23 cellular contexts compared by ENCODE assay signal in the genomic region with DNA sequence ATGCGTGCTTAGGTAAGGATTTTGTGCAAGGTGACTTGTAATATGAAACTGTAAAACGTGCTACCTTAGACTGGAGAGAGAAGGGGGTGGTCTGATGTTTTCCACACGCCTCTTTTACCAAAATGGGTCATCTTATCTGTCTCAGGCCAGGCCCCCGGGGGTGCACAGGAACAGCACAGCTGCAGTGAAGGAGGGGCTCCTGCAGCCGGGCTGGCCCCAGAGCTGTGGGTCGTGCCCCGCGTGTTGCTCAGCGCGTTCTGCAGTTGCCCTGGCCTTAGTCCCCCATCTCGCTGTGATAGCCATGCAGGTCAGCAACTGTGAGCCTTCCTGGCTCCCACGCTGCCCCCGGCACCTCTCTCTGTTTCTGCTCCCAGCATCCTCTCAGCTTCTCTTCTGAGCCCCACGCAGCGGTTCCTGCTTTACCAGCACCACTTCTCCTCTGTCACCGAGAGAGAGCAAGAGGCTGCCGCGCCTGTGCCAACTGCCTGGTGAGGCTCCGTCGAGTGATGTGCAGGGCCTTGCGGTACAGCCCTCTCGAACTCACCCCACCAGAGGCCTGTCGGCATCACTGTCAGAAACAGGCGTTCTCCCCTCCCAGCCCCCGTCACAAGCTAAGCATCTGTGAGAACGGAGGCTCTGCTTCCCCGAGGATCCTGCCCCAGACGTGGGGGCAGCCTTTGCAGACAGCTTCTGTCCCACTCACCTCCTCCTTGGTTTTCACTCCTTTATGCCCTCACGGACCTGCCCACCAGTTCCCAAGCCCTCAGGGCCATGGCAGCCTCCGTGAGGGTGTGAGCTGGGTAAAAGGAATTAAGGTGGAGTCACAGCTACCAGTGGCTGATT.
DNase-seq lines count a peak whose midpoint lies in the region; ATAC-seq and TF ChIP-seq lines count a peak whose summit lies in the region.
"Had no signal": no experiment of that assay in that cellular context is flagged by ENCODE, and none has a peak within 500 bp of the region (broad histone marks: within the 10 kb centered on the region; RNA-seq: fewer than 3 reads in every experiment).

No MANE protein-coding gene starts in this region.

- H3K4me3 ChIP-seq in neuronal stem cell (ENCODE audit: low read length in 2 of 2): no peak overlapping the region
- H3K4me3 ChIP-seq: colonic mucosa, esophagus muscularis mucosa, left lung had no signal

- no peak overlapping the region for H2BK15ac ChIP-seq in neuronal stem cell (ENCODE audit: low read length)

- ATAC-seq in left cardiac atrium: no peak
- no peak for ATAC-seq in WTC11
- ATAC-seq in stimulated activated naive CD8-positive, alpha-beta T cell treated with anti-CD3 and anti-CD28 coated beads, Interleukin-15, amount 100 ng/mL, for 72 hours: no peak
- ATAC-seq: activated CD8-positive, alpha-beta T cell treated with anti-CD3 and anti-CD28 coated beads for 36 hours; effector memory CD8-positive, alpha-beta T cell; left lung had no signal

- peaks cover 18 to 19% of the 10 kb centered on the region in 2 donors for H3K4me1 ChIP-seq in neuronal stem cell (ENCODE audit: control insufficient read depth in 2 of 2, insufficient read depth in 1 of 2, low read depth in 1 of 2, low read length in 2 of 2)
- H3K4me1 ChIP-seq: colonic mucosa had no signal

- H3K4me2 ChIP-seq in neuronal stem cell (ENCODE audit: insufficient read depth, low read length, poor library complexity, severe bottlenecking): no peak overlapping the region

- no peak for TF ChIP-seq CTCF in WTC11 (IDR thresholded peaks at IDR 0.05)

- peak overlapping the region; percentile 25 for H3K14ac ChIP-seq in neuronal stem cell (ENCODE audit: low read length)

- H3K9me3 ChIP-seq in neuronal stem cell (replicated peaks in 1 of 2; ENCODE audit: control insufficient read depth in 2 of 2, insufficient read depth in 1 of 2, low read depth in 1 of 2, low read length in 2 of 2): no peaks in the 10 kb centered on the region
- H3K9me3 ChIP-seq: colonic mucosa, esophagus muscularis mucosa, left lung had no signal

- POLR2A ChIA-PET in WTC11 (lab: Charles Lee): no interaction called here

- H3K79me1 ChIP-seq in neuronal stem cell (ENCODE audit: low read depth, low read length): no peaks in the 10 kb centered on the region

- H2AFZ ChIP-seq in neuronal stem cell (ENCODE audit: low read length): no peak overlapping the region

- CTCF ChIA-PET in WTC11 (lab: Charles Lee): interaction anchor here (1.5 to 4.1 kb wide), 3 partner anchors 7 to 19 kb away, joined by 5 to 40 read pairs (median 9); no protein-coding TSS in a partner anchor

- WGBS in neuronal stem cell (ENCODE audit: extremely low coverage in 2 of 2, insufficient read length in 2 of 2, insufficient replicate concordance in 1 of 2), 2 donors: no CpG with 5 or more reads among the region's 30 CpGs

- peak overlapping the region; percentile 35 for H3K27ac Mint-ChIP-seq in WTC11
- peak overlapping the region in 1 of 2 donors; percentile 48 for H3K27ac Mint-ChIP-seq in stimulated activated naive CD8-positive, alpha-beta T cell treated with anti-CD3 and anti-CD28 coated beads, Interleukin-15, amount 100 ng/mL, for 72 hours
- H3K27ac Mint-ChIP-seq: activated CD8-positive, alpha-beta T cell treated with anti-CD3 and anti-CD28 coated beads for 36 hours; activated naive CD4-positive, alpha-beta T cell treated with anti-CD3 and anti-CD28 coated beads for 36 hours; effector memory CD8-positive, alpha-beta T cell had no signal

- no peaks in the 10 kb centered on the region for H3K27me3 ChIP-seq in neuronal stem cell (ENCODE audit: control insufficient read depth in 3 of 3, insufficient read depth in 3 of 3, low read depth in 1 of 3, low read length in 3 of 3)
- H3K27me3 ChIP-seq: colonic mucosa, esophagus muscularis mucosa, left lung had no signal

- no peak overlapping the region for H2BK5ac ChIP-seq in neuronal stem cell (ENCODE audit: low read length)

- H3K4me1 Mint-ChIP-seq in WTC11: 0 out of 2 replicates have a peak, but pooled peaks cover 2% of the 10 kb centered on the region
- peaks cover 22% of the 10 kb centered on the region for H3K4me1 Mint-ChIP-seq in stimulated activated naive CD8-positive, alpha-beta T cell treated with anti-CD3 and anti-CD28 coated beads, Interleukin-15, amount 100 ng/mL, for 72 hours

- H3K23ac ChIP-seq in neuronal stem cell (ENCODE audit: low read depth, low read length, poor library complexity): peak overlapping the region; percentile 57

- H3K36me3 ChIP-seq in neuronal stem cell (replicated peaks in 1 of 2; ENCODE audit: control insufficient read depth in 2 of 2, insufficient read depth in 2 of 2, low read length in 2 of 2): no peaks in the 10 kb centered on the region
- H3K36me3 ChIP-seq: colonic mucosa had no signal

- no peak overlapping the region for H4K91ac ChIP-seq in neuronal stem cell (ENCODE audit: low read depth, low read length, poor library complexity)

- H2AK5ac ChIP-seq in neuronal stem cell (ENCODE audit: low read depth, low read length): peak overlapping the region; percentile 52

- H4K8ac ChIP-seq in neuronal stem cell (ENCODE audit: low read depth, low read length): no peak overlapping the region

- peak overlapping the region; percentile 59 for H3K18ac ChIP-seq in neuronal stem cell (ENCODE audit: low read length)

- H3K27ac ChIP-seq in neuronal stem cell (replicated peaks; ENCODE audit: low read length): no peak overlapping the region
- H3K27ac ChIP-seq: C4-2B, colonic mucosa, left lung had no signal

- no peak overlapping the region for H2BK12ac ChIP-seq in neuronal stem cell (ENCODE audit: low read length)

- H3K4me3 Mint-ChIP-seq in WTC11: no peak overlapping the region
- H3K4me3 Mint-ChIP-seq in stimulated activated naive CD8-positive, alpha-beta T cell treated with anti-CD3 and anti-CD28 coated beads, Interleukin-15, amount 100 ng/mL, for 72 hours: no peak overlapping the region
- H3K4me3 Mint-ChIP-seq: activated CD8-positive, alpha-beta T cell treated with anti-CD3 and anti-CD28 coated beads for 36 hours; activated naive CD4-positive, alpha-beta T cell treated with anti-CD3 and anti-CD28 coated beads for 36 hours; effector memory CD8-positive, alpha-beta T cell; immature natural killer cell had no signal

- peak overlapping the region; percentile 72 for H3K9ac ChIP-seq in neuronal stem cell (ENCODE audit: low read depth, low read length, poor library complexity)

- H2BK120ac ChIP-seq in neuronal stem cell (ENCODE audit: low read depth, low read length): no peak overlapping the region

- DNase-seq in cardiac septum (ENCODE audit: low spot score): peak; percentile 62
- no peak for DNase-seq in left cardiac atrium
- no peak for DNase-seq in WTC11 (ENCODE audit: low spot score)
- no peak for DNase-seq in neuronal stem cell (ENCODE audit: low spot score)
- DNase-seq in ureter (ENCODE audit: low spot score): peak; percentile 37
- no peak for DNase-seq in stimulated activated naive CD8-positive, alpha-beta T cell treated with anti-CD3 and anti-CD28 coated beads, Interleukin-15, amount 100 ng/mL, for 72 hours
- no peak for DNase-seq in stimulated activated naive CD4-positive, alpha-beta T cell treated with Interleukin-2 at 50 U/mL for 16 hours (lab: John Stamatoyannopoulos, UW)
- no peak for DNase-seq in stimulated activated CD4-positive, alpha-beta T cell treated with anti-CD3 and anti-CD28 coated beads, Interleukin-15, amount 100 ng/mL, for 24 hours
- DNase-seq: activated CD8-positive, alpha-beta T cell treated with anti-CD3 and anti-CD28 coated beads for 36 hours; activated naive CD4-positive, alpha-beta T cell treated with anti-CD3 and anti-CD28 coated beads for 36 hours; Calu3; colonic mucosa; effector memory CD8-positive, alpha-beta T cell; hippocampal formation; immature natural killer cell; NCI-H1105; NCI-H2029; NCI-H446; Right ventricle myocardium superior; SW 1271 had no signal

- no peaks in the 10 kb centered on the region for H3K36me3 Mint-ChIP-seq in WTC11

- H3K27me3 Mint-ChIP-seq in WTC11 (ENCODE audit: low read depth): no peaks in the 10 kb centered on the region
- no peaks in the 10 kb centered on the region for H3K27me3 Mint-ChIP-seq in stimulated activated naive CD8-positive, alpha-beta T cell treated with anti-CD3 and anti-CD28 coated beads, Interleukin-15, amount 100 ng/mL, for 72 hours
- H3K27me3 Mint-ChIP-seq: activated CD8-positive, alpha-beta T cell treated with anti-CD3 and anti-CD28 coated beads for 36 hours; effector memory CD8-positive, alpha-beta T cell had no signal

- intact Hi-C loops in cardiac septum (cut with DNase I) (no loop called here), left cardiac atrium (cut with DNase I) (no loop called here)

- H3K4ac ChIP-seq in neuronal stem cell (ENCODE audit: low read length): no peak overlapping the region

- H3K9me3 Mint-ChIP-seq in WTC11: no peaks in the 10 kb centered on the region
- H3K9me3 Mint-ChIP-seq in stimulated activated naive CD8-positive, alpha-beta T cell treated with anti-CD3 and anti-CD28 coated beads, Interleukin-15, amount 100 ng/mL, for 72 hours: no peaks in the 10 kb centered on the region
- H3K9me3 Mint-ChIP-seq: activated CD8-positive, alpha-beta T cell treated with anti-CD3 and anti-CD28 coated beads for 36 hours; activated naive CD4-positive, alpha-beta T cell treated with anti-CD3 and anti-CD28 coated beads for 36 hours; effector memory CD8-positive, alpha-beta T cell; immature natural killer cell had no signal

TF ChIP-seq in WTC11, 78 proteins besides CTCF, POLR2A, EP300 and RAD21 (continues in another document):
- TF ChIP-seq PRRX2 (CRISPR knock-in tag; IDR thresholded peaks at IDR 0.05): no peak
- TF ChIP-seq, protein P1, sequence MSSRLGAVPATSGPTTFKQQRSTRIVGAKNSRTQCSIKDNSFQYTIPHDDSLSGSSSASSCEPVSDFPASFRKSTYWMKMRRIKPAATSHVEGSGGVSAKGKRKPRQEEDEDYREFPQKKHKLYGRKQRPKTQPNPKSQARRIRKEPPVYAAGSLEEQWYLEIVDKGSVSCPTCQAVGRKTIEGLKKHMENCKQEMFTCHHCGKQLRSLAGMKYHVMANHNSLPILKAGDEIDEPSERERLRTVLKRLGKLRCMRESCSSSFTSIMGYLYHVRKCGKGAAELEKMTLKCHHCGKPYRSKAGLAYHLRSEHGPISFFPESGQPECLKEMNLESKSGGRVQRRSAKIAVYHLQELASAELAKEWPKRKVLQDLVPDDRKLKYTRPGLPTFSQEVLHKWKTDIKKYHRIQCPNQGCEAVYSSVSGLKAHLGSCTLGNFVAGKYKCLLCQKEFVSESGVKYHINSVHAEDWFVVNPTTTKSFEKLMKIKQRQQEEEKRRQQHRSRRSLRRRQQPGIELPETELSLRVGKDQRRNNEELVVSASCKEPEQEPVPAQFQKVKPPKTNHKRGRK (CRISPR knock-in tag; IDR thresholded peaks at IDR 0.05; ENCODE audit: borderline replicate concordance): no peak
- no peak for TF ChIP-seq ZNF219 (CRISPR knock-in tag; IDR thresholded peaks at IDR 0.05; ENCODE audit: borderline replicate concordance)
- TF ChIP-seq, protein P2, sequence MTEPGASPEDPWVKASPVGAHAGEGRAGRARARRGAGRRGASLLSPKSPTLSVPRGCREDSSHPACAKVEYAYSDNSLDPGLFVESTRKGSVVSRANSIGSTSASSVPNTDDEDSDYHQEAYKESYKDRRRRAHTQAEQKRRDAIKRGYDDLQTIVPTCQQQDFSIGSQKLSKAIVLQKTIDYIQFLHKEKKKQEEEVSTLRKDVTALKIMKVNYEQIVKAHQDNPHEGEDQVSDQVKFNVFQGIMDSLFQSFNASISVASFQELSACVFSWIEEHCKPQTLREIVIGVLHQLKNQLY (CRISPR knock-in tag; IDR thresholded peaks at IDR 0.05): no peak

Comparison
In these comparisons a context has a peak if more than half of its experiments do, and no peak if none do; other contexts are left out.
1. DNase-seq: peak in cardiac septum (single experiment) and ureter (single experiment); none in left cardiac atrium (single experiment), WTC11 (single experiment), neuronal stem cell (single experiment), stimulated activated naive CD8-positive, alpha-beta T cell treated with anti-CD3 and anti-CD28 coated beads, Interleukin-15, amount 100 ng/mL, for 72 hours (0 of 2), stimulated activated naive CD4-positive, alpha-beta T cell treated with Interleukin-2 at 50 U/mL for 16 hours (single experiment) and stimulated activated CD4-positive, alpha-beta T cell treated with anti-CD3 and anti-CD28 coated beads, Interleukin-15, amount 100 ng/mL, for 24 hours (single experiment).